ENCODE assay signal across 3 cellular contexts in the genomic region with DNA sequence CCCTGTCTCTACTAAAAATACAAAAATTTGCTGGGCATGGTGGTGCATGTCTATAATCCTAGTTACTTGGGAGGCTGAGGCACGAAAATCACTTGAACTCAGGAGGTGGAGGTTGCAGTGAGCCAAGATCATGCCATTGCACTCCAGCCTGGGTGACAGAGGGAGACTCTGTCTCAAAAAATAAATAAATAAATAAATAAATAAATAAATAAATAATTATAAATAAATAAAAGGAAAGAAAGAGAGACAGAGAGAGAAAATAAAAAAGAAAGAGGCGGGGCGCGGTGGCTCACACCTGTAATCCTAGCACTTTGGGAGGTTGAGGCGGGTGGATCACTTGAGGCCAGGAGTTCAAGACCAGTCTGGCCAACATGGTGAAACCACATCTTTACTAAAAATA. TPM values are rescaled to one million over a fixed set of nuclear protein-coding genes. Genes with fewer than 3 reads are reported as not detected.
DNase-seq lines count a peak whose midpoint lies in the region; ATAC-seq, FAIRE-seq and TF ChIP-seq lines count a peak whose summit lies in the region.
"Not testable (repeated sequence)": the region's sequence is repeated elsewhere in the genome, so short reads cannot be mapped to it uniquely, and the experiment has no call there.

No MANE protein-coding gene starts in this region.

- H3K9me3 ChIP-seq in A549; HEK293 (ENCODE audit: control insufficient read depth, insufficient read depth, low read depth, low read length): not testable (repeated sequence)

- not testable (repeated sequence) for TF ChIP-seq EP300 in A549 (IDR thresholded peaks at IDR 0.05)

- not testable (repeated sequence) for ATAC-seq in A549

- peaks cover 37% of the 10 kb centered on the region for H3K4me1 Mint-ChIP-seq in activated CD4-positive, alpha-beta T cell treated with anti-CD3 and anti-CD28 coated beads, Interleukin-2, amount 10 ng/mL, durations not matched to agents 7 days and 5 days

- H3K27ac Mint-ChIP-seq in activated CD4-positive, alpha-beta T cell treated with anti-CD3 and anti-CD28 coated beads, Interleukin-2, amount 10 ng/mL, durations not matched to agents 7 days and 5 days, result peak overlapping the region; percentile 25

- 93% methylated on average over 5 of the region's 5 CpGs for WGBS in A549 (ENCODE audit: missing lambda C conversion rate)

- not testable (repeated sequence) for FAIRE-seq in A549 (lab: Jason Lieb, UNC)

- not testable (repeated sequence) for H3K9me3 Mint-ChIP-seq in activated CD4-positive, alpha-beta T cell treated with anti-CD3 and anti-CD28 coated beads, Interleukin-2, amount 10 ng/mL, durations not matched to agents 7 days and 5 days

- H3K4me2 ChIP-seq in A549, result not testable (repeated sequence)

- H3K4me1 ChIP-seq in A549, result peaks cover 16% of the 10 kb centered on the region
- not testable (repeated sequence) for H3K4me1 ChIP-seq in HEK293 (ENCODE audit: control insufficient read depth, insufficient read depth, low read length)

- H3K27me3 Mint-ChIP-seq in activated CD4-positive, alpha-beta T cell treated with anti-CD3 and anti-CD28 coated beads, Interleukin-2, amount 10 ng/mL, durations not matched to agents 7 days and 5 days, result not testable (repeated sequence)

- POLR2A ChIA-PET in A549 (lab: Yijun Ruan, JAX) (interaction anchor here (1.0 kb wide), 1 partner anchor 22 kb away, joined by 3 read pairs; no protein-coding TSS in a partner anchor), HEK293 (lab: Yijun Ruan, JAX) (interaction anchor here (1.5 kb wide), 1 partner anchor 23 kb away, joined by 5 read pairs; no protein-coding TSS in a partner anchor)
- POLR2A ChIA-PET in activated CD4-positive, alpha-beta T cell treated with anti-CD3 and anti-CD28 coated beads, Interleukin-2, amount 10 ng/mL, durations not matched to agents 7 days and 5 days (lab: Charles Lee), result interaction anchor here (1.0 kb wide), 1 partner anchor 23 kb away, joined by 6 read pairs; no protein-coding TSS in a partner anchor

- H3K27ac ChIP-seq in A549; HEK293 (ENCODE audit: extremely low read depth, low read depth, low read length): not testable (repeated sequence)

- DNase-seq in A549 (ENCODE audit: low read depth in 1 of 2, low spot score in 1 of 2); activated CD4-positive, alpha-beta T cell treated with anti-CD3 and anti-CD28 coated beads, Interleukin-2, amount 10 ng/mL, durations not matched to agents 7 days and 5 days: not testable (repeated sequence)

- not testable (repeated sequence) for H3K4me3 ChIP-seq in A549; HEK293 (ENCODE audit: low read depth, low read length)

- not testable (repeated sequence) for H3K4me3 Mint-ChIP-seq in activated CD4-positive, alpha-beta T cell treated with anti-CD3 and anti-CD28 coated beads, Interleukin-2, amount 10 ng/mL, durations not matched to agents 7 days and 5 days

- not testable (repeated sequence) for TF ChIP-seq CTCF in A549 (IDR thresholded peaks at IDR 0.05); HEK293 (tag by site-specific recombination; IDR thresholded peaks at IDR 0.05)

- not testable (repeated sequence) for H3K36me3 ChIP-seq in HEK293 (ENCODE audit: control insufficient read depth in 2 of 2, insufficient read depth in 1 of 2, low read length in 2 of 2)

- peaks cover 12% of the 10 kb centered on the region for H3K36me3 Mint-ChIP-seq in activated CD4-positive, alpha-beta T cell treated with anti-CD3 and anti-CD28 coated beads, Interleukin-2, amount 10 ng/mL, durations not matched to agents 7 days and 5 days (ENCODE audit: low read depth)

- TF ChIP-seq POLR2A in A549 (IDR thresholded peaks at IDR 0.05; ENCODE audit: low read length), result not testable (repeated sequence)

- not testable (repeated sequence) for TF ChIP-seq RAD21 in A549 (conservative IDR thresholded peaks at IDR 0.05 in 1 of 2, IDR thresholded peaks at IDR 0.05 in 1 of 2)

- CTCF ChIA-PET in A549 (lab: Yijun Ruan, JAX) (interaction anchor here (0.6 to 1.2 kb wide), 2 partner anchors 14 to 46 kb away, joined by 3 to 6 read pairs; no protein-coding TSS in a partner anchor), HEK293 (lab: Yijun Ruan, JAX) (interaction anchor here (0.6 kb wide), 1 partner anchor 23 kb away, joined by 4 read pairs; no protein-coding TSS in a partner anchor)
- CTCF ChIA-PET in activated CD4-positive, alpha-beta T cell treated with anti-CD3 and anti-CD28 coated beads, Interleukin-2, amount 10 ng/mL, durations not matched to agents 7 days and 5 days (lab: Charles Lee), result interaction anchor here (1.3 kb wide), 1 partner anchor 7 kb away, joined by 3 read pairs; no protein-coding TSS in a partner anchor

TF ChIP-seq in A549, 52 proteins besides CTCF, POLR2A, EP300 and RAD21:
- TF ChIP-seq ZC3H11A (IDR thresholded peaks at IDR 0.05), result peak; percentile 45

TF ChIP-seq in HEK293, 187 proteins besides CTCF, POLR2A, EP300 and RAD21 (continues in another document):
- peak; percentile 98 for TF ChIP-seq ZNF394 (tag by site-specific recombination; IDR thresholded peaks at IDR 0.05; ENCODE audit: borderline replicate concordance)
- TF ChIP-seq ZBTB8A (tag by site-specific recombination; IDR thresholded peaks at IDR 0.05), result peak; percentile 87
- TF ChIP-seq ZNF433 (tag by site-specific recombination; IDR thresholded peaks at IDR 0.05; ENCODE audit: low read depth), result peak; percentile 80
- TF ChIP-seq ZNF629 (tag by site-specific recombination; IDR thresholded peaks at IDR 0.05), result peak; percentile 67
- TF ChIP-seq ZNF558 (tag by site-specific recombination; IDR thresholded peaks at IDR 0.05), result peak; percentile 81
- 0 out of 2 replicates have a peak, but pooled peaks have one; percentile 78 for TF ChIP-seq ZNF404 (tag by site-specific recombination; IDR thresholded peaks at IDR 0.05)
- peak; percentile 88 for TF ChIP-seq ZNF266 (tag by site-specific recombination; IDR thresholded peaks at IDR 0.05; ENCODE audit: low read depth)
- peak; percentile 75 for TF ChIP-seq ZXDB (tag by site-specific recombination; IDR thresholded peaks at IDR 0.05)
- TF ChIP-seq ZNF639 (tag by site-specific recombination; IDR thresholded peaks at IDR 0.05), result peak; percentile 52; the same call in 1 of the 2 replicates
- peak; percentile 91 for TF ChIP-seq ZNF560 (tag by site-specific recombination; IDR thresholded peaks at IDR 0.05; ENCODE audit: borderline replicate concordance)
- peak; percentile 69; the same call in 1 of the 2 replicates for TF ChIP-seq ZNF501 (tag by site-specific recombination; IDR thresholded peaks at IDR 0.05)
- peak; percentile 83 for TF ChIP-seq ZNF623 (tag by site-specific recombination; IDR thresholded peaks at IDR 0.05)
- peak; percentile 51 for TF ChIP-seq ZNF654 (tag by site-specific recombination; IDR thresholded peaks at IDR 0.05; ENCODE audit: low read depth)
- TF ChIP-seq ZNF514 (tag by site-specific recombination; IDR thresholded peaks at IDR 0.05), result 0 out of 2 replicates have a peak, but pooled peaks have one; percentile 38

RNA-seq across cellular contexts. Expression of gene IER2, which starts 27.4 kb away (rescaled TPM):
- polyA plus RNA-seq in A549 (2011; rRNA removed), result 52.5 and 75.7 TPM in 2 replicates
- 137 and 174 TPM in 2 replicates for polyA plus RNA-seq in A549 (2012; cell fraction: cytosol; rRNA removed)
- 300 and 360 TPM in 2 replicates for polyA plus RNA-seq in A549 (2012; cell fraction: nucleus; rRNA removed)
- polyA plus RNA-seq in A549 (2017; fragmentation: RNase III; extraction: RNeasy Plus Mini Kit Qiagen cat#74134 plus additional on column Dnase treatment), result 35.9 to 39.9 TPM (median 36.7 TPM) in 3 replicates
- 16.9 and 26.4 TPM in 2 replicates for polyA minus RNA-seq in A549 (2011; rRNA and poly(A)+ RNA removed)
- 100 to 1,000 TPM; 167 to 188 TPM for total RNA-seq in activated CD4-positive, alpha-beta T cell treated with anti-CD3 and anti-CD28 coated beads, Interleukin-2, amount 10 ng/mL, durations not matched to agents 7 days and 5 days

RNA-seq across cellular contexts. Expression of gene STX10, which starts 27.4 kb away (rescaled TPM):
- polyA plus RNA-seq in A549 (2011; rRNA removed) (39.1 and 41.5 TPM in 2 replicates), A549 (2017; fragmentation: RNase III; extraction: RNeasy Plus Mini Kit Qiagen cat#74134 plus additional on column Dnase treatment) (56.1 to 63.6 TPM (median 61.2 TPM) in 3 replicates)
- polyA plus RNA-seq in A549 (2012; cell fraction: cytosol; rRNA removed), result 83.3 and 89.9 TPM in 2 replicates
- polyA plus RNA-seq in A549 (2012; cell fraction: nucleus; rRNA removed), result 115 and 121 TPM in 2 replicates
- 26.2 and 39.5 TPM in 2 replicates for polyA minus RNA-seq in A549 (2011; rRNA and poly(A)+ RNA removed)
- total RNA-seq in activated CD4-positive, alpha-beta T cell treated with anti-CD3 and anti-CD28 coated beads, Interleukin-2, amount 10 ng/mL, durations not matched to agents 7 days and 5 days, result 10 to 100 TPM; 62.3 to 65.0 TPM

RNA-seq across cellular contexts. Expression of gene NACC1, which starts 59.5 kb away (rescaled TPM):
- 26.1 and 30.0 TPM in 2 replicates for polyA plus RNA-seq in A549 (2011; rRNA removed)
- polyA plus RNA-seq in A549 (2012; cell fraction: cytosol; rRNA removed), result 117 and 155 TPM in 2 replicates
- 158 and 206 TPM in 2 replicates for polyA plus RNA-seq in A549 (2012; cell fraction: nucleus; rRNA removed)
- 32.4 to 39.8 TPM (median 37.9 TPM) in 3 replicates for polyA plus RNA-seq in A549 (2017; fragmentation: RNase III; extraction: RNeasy Plus Mini Kit Qiagen cat#74134 plus additional on column Dnase treatment)
- polyA minus RNA-seq in A549 (2011; rRNA and poly(A)+ RNA removed), result 20.0 and 30.9 TPM in 2 replicates
- 10 to 100 TPM; 57.8 to 63.8 TPM for total RNA-seq in activated CD4-positive, alpha-beta T cell treated with anti-CD3 and anti-CD28 coated beads, Interleukin-2, amount 10 ng/mL, durations not matched to agents 7 days and 5 days
